In the genomic region with DNA sequence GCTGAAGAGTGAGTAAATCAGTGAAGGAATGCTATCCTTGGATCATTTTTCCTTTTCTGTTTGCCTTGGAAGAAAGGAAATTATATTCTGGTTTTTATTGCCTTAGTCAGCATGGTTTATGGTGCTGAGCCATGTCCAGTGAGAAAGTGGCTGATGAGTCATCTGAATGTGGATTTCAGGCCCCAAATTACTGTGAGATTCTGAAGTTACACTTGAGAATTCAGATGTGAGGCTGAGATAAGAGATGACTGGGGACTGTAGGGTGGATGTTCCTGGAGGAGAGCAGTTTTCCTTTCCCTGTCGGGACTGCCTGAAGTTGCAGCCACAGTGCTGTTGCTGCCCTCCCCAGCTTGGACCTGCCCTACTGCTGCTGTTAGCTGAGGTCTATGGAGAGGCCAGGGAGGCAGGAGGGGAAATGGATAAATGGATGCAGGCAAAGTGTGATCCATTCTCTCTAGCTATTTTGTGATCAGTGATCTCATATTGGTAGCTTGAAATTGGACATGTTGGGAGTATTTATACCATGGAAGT, we compare ENCODE assay signal across 8 cellular contexts. TPM values are rescaled to one million over a fixed set of nuclear protein-coding genes. Genes with fewer than 3 reads are reported as not detected.
DNase-seq lines count a peak whose midpoint lies in the region; ATAC-seq and TF ChIP-seq lines count a peak whose summit lies in the region.

No MANE protein-coding gene starts in this region.

- peaks cover 4% of the 10 kb centered on the region for H3K79me2 ChIP-seq in KMS-11 (ENCODE audit: insufficient read depth, low read depth)

- H3K27me3 ChIP-seq in BLaER1 (no peaks in the 10 kb centered on the region), KMS-11 (ENCODE audit: insufficient read depth, low read depth) (no peaks in the 10 kb centered on the region)

- H3K36me3 ChIP-seq in BLaER1 (no peaks in the 10 kb centered on the region), KMS-11 (ENCODE audit: insufficient read depth) (no peaks in the 10 kb centered on the region)

- no peaks in the 10 kb centered on the region for H3K9me3 ChIP-seq in BLaER1

- H3K4me2 ChIP-seq in BLaER1, result peak overlapping the region; percentile 36
- H3K4me2 ChIP-seq in KMS-11, result peak overlapping the region; percentile 35

- peak overlapping the region; percentile 38 for H2AFZ ChIP-seq in KMS-11 (ENCODE audit: low read depth)

- no peaks in the 10 kb centered on the region for H3K9me3 Mint-ChIP-seq in MCF 10A (ENCODE audit: unreplicated experiment)

- H3K4me1 Mint-ChIP-seq in MCF 10A (ENCODE audit: insufficient read depth, unreplicated experiment), result peaks cover 43% of the 10 kb centered on the region

- intact Hi-C loops in MCF 10A (cut with micrococcal nuclease), result no loop called here
- intact Hi-C loops in sciatic nerve (cut with DNase I), result no loop called here

- DNase-seq in MCF 10A (ENCODE audit: unreplicated experiment) (peak; percentile 90), myocyte (ENCODE audit: low read depth) (peak; percentile 84), sciatic nerve (ENCODE audit: low spot score) (no peak), COLO668 (lab: John Stamatoyannopoulos, UW; ENCODE audit: unreplicated experiment) (no peak)

- H3K4me1 ChIP-seq in BLaER1 (peaks cover 25% of the 10 kb centered on the region), KMS-11 (ENCODE audit: low read depth, poor library complexity, severe bottlenecking) (peaks cover 33% of the 10 kb centered on the region)

- ATAC-seq in sciatic nerve, result no peak
- no peak for ATAC-seq in HG03432 (IDR thresholded peaks at IDR 0.05; ENCODE audit: unreplicated experiment)
- no peak for ATAC-seq in GM18907 (IDR thresholded peaks at IDR 0.05; ENCODE audit: unreplicated experiment)

- H4K20me1 ChIP-seq in BLaER1 (peaks cover 7% of the 10 kb centered on the region), KMS-11 (ENCODE audit: insufficient read depth) (no peaks in the 10 kb centered on the region)

- H3K36me3 Mint-ChIP-seq in MCF 10A (ENCODE audit: insufficient read depth, unreplicated experiment), result no peaks in the 10 kb centered on the region

- H3K27ac ChIP-seq in BLaER1 (no peak overlapping the region), KMS-11 (peak overlapping the region; percentile 7; the same call in 1 of the 2 replicates)

- TF ChIP-seq CTCF in KMS-11 (conservative IDR thresholded peaks at IDR 0.05; ENCODE audit: low read depth, low read length), result no peak
- TF ChIP-seq CTCF in MCF 10A (IDR thresholded peaks at IDR 0.05; ENCODE audit: unreplicated experiment), result no peak

- H3K9ac ChIP-seq in BLaER1 (no peak overlapping the region), KMS-11 (peak overlapping the region; percentile 1; the same call in 1 of the 2 replicates)

- H3K27me3 Mint-ChIP-seq in MCF 10A (ENCODE audit: insufficient read depth, unreplicated experiment), result no peaks in the 10 kb centered on the region

- H3K4me3 ChIP-seq in BLaER1, result no peak overlapping the region
- H3K4me3 ChIP-seq in KMS-11 (IDR thresholded peaks at IDR 0.05; ENCODE audit: insufficient read depth, low read depth, low read length), result no peak overlapping the region

- H3K4me3 Mint-ChIP-seq in MCF 10A (ENCODE audit: unreplicated experiment), result peak overlapping the region; percentile 5

- peak overlapping the region; percentile 55 for H3K27ac Mint-ChIP-seq in MCF 10A (ENCODE audit: low read depth, unreplicated experiment)

- BruUV-seq in MCF 10A (replicated peaks; lab: Mats Ljungman, UMichigan), result no TSS peak

- POLR2A ChIA-PET in MCF 10A (lab: Yijun Ruan, JAX), result interaction anchor here (0.6 to 12.9 kb wide), 13 partner anchors 9 to 171 kb away, joined by 3 to 404 read pairs (median 6); partner anchors contain the start of gene HEXIM1

- CTCF ChIA-PET in MCF 10A (lab: Yijun Ruan, JAX), result interaction anchor here (0.7 to 3.2 kb wide), 6 partner anchors 10 to 93 kb away, joined by 3 to 11 read pairs (median 5); no protein-coding TSS in a partner anchor

RNA-seq across cellular contexts. Expression of gene MAP3K14, which starts 4.2 kb away (rescaled TPM):
- total RNA-seq in MCF 10A (2022) (5.3 and 9.2 TPM in 2 replicates), myocyte (9.2 and 16.4 TPM in 2 replicates), sciatic nerve (19.1 TPM)
- polyA plus RNA-seq in myocyte (2012), result 10.6 TPM

RNA-seq across cellular contexts. Expression of gene SPATA32, which starts 59.1 kb away (rescaled TPM):
- total RNA-seq in MCF 10A (2022) (not detected in 2 replicates), myocyte (not detected in 2 replicates), sciatic nerve (not detected)
- not detected for polyA plus RNA-seq in myocyte (2012)

Comparison
In these comparisons a context has a peak if more than half of its experiments do, and no peak if none do; other contexts are left out.
1. DNase-seq: peak in MCF 10A (single experiment) and myocyte (single experiment); none in sciatic nerve (single experiment) and COLO668 (single experiment).